In genomic region chr18:75923169-75923568, GRCh38 we compare ENCODE assay signal across 12 cellular contexts.
DNase-seq lines count a peak whose midpoint lies in the region; ATAC-seq and TF ChIP-seq lines count a peak whose summit lies in the region.
"Had no signal": no experiment of that assay in that cellular context is flagged by ENCODE, and none has a peak within 500 bp of the region (broad histone marks: within the 10 kb centered on the region; RNA-seq: fewer than 3 reads in every experiment).

No MANE protein-coding gene starts in this region.

- no peak overlapping the region for H3K27ac Mint-ChIP-seq in CD8-positive, alpha-beta memory T cell
- no peak overlapping the region for H3K27ac Mint-ChIP-seq in effector memory CD8-positive, alpha-beta T cell
- H3K27ac Mint-ChIP-seq: activated T-helper 2 cell treated with anti-CD3 and anti-CD28 coated beads, Interferon-gamma antibody, Interleukin-2, Interleukin-4, amounts not matched to agents 10 μg/mL and 5 μg/mL and 100 μg/mL, durations not matched to agents 14 hours and 24 hours and 36 hours had no signal

- DNase-seq in GM04503 (ENCODE audit: low read depth) (peak; percentile 67), ascending aorta (ENCODE audit: low spot score in 2 of 2) (peak; percentile 12 to 91), cardiac septum (ENCODE audit: low spot score) (peak; percentile 86), retinal pigment epithelial cell (ENCODE audit: low read depth) (peak; percentile 23), DMS 273 treated with DMSO at 0.1 percent for 48 hours (lab: John Stamatoyannopoulos, UW) (no peak), NCI-H82 treated with DMSO at 0.1 percent for 48 hours (lab: John Stamatoyannopoulos, UW; ENCODE audit: unreplicated experiment) (no peak)
- no peak for DNase-seq in CD8-positive, alpha-beta memory T cell
- no peak for DNase-seq in effector memory CD8-positive, alpha-beta T cell
- DNase-seq: COR-L47, mesenchymal stem cell, NCI-H345 had no signal

- TF ChIP-seq CTCF in ascending aorta (IDR thresholded peaks at IDR 0.05): no peak
- TF ChIP-seq CTCF in retinal pigment epithelial cell (conservative IDR thresholded peaks at IDR 0.05; ENCODE audit: low read depth, low read length): no peak

- H3K27me3 Mint-ChIP-seq in CD8-positive, alpha-beta memory T cell: peaks cover 1 to 2% of the 10 kb centered on the region in 2 donors
- H3K27me3 Mint-ChIP-seq in effector memory CD8-positive, alpha-beta T cell: peaks cover 0 to under 1% of the 10 kb centered on the region in 2 donors

- no peaks in the 10 kb centered on the region for H3K36me3 Mint-ChIP-seq in CD8-positive, alpha-beta memory T cell
- no peaks in the 10 kb centered on the region for H3K36me3 Mint-ChIP-seq in effector memory CD8-positive, alpha-beta T cell (ENCODE audit: insufficient read depth)

- POLR2A ChIA-PET in CD8-positive, alpha-beta memory T cell (lab: Charles Lee): no interaction called here

- H3K4me1 ChIP-seq in ascending aorta: peaks cover 0 to 6% of the 10 kb centered on the region in 2 donors
- no peaks in the 10 kb centered on the region for H3K4me1 ChIP-seq in CD8-positive, alpha-beta memory T cell (ENCODE audit: insufficient read depth, low read length)

- intact Hi-C loops in ascending aorta (cut with DNase I) (loop anchor here (10.0 kb wide), 2 partner anchors 708 to 1212 kb away; partner anchors contain the start of genes MBP and TSHZ1), cardiac septum (cut with DNase I) (no loop called here)

- no peak overlapping the region for H3K4me3 Mint-ChIP-seq in CD8-positive, alpha-beta memory T cell
- H3K4me3 Mint-ChIP-seq in effector memory CD8-positive, alpha-beta T cell: no peak overlapping the region

- CTCF ChIA-PET in CD8-positive, alpha-beta memory T cell (lab: Charles Lee): no interaction called here

- no peaks in the 10 kb centered on the region for H3K9me3 ChIP-seq in ascending aorta
- no peaks in the 10 kb centered on the region for H3K9me3 ChIP-seq in CD8-positive, alpha-beta memory T cell (ENCODE audit: low read length)

- no peaks in the 10 kb centered on the region for H3K9me3 Mint-ChIP-seq in CD8-positive, alpha-beta memory T cell
- H3K9me3 Mint-ChIP-seq in effector memory CD8-positive, alpha-beta T cell: peaks cover 4 to 10% of the 10 kb centered on the region in 2 donors
- H3K9me3 Mint-ChIP-seq: activated T-helper 2 cell treated with anti-CD3 and anti-CD28 coated beads, Interferon-gamma antibody, Interleukin-2, Interleukin-4, amounts not matched to agents 10 μg/mL and 5 μg/mL and 100 μg/mL, durations not matched to agents 14 hours and 24 hours and 36 hours had no signal

- H3K27me3 ChIP-seq in ascending aorta: no peaks in the 10 kb centered on the region
- H3K27me3 ChIP-seq in CD8-positive, alpha-beta memory T cell (ENCODE audit: insufficient read depth, low read length, poor library complexity, severe bottlenecking): no peaks in the 10 kb centered on the region

- no peak for ATAC-seq in effector memory CD8-positive, alpha-beta T cell (replicated peaks)

- H3K36me3 ChIP-seq in ascending aorta: no peaks in the 10 kb centered on the region
- no peaks in the 10 kb centered on the region for H3K36me3 ChIP-seq in CD8-positive, alpha-beta memory T cell (ENCODE audit: insufficient read depth, low read length)

- H3K4me1 Mint-ChIP-seq in CD8-positive, alpha-beta memory T cell: no peaks in the 10 kb centered on the region
- no peaks in the 10 kb centered on the region for H3K4me1 Mint-ChIP-seq in effector memory CD8-positive, alpha-beta T cell (ENCODE audit: low read depth in 2 of 2)

- no peak overlapping the region for H3K27ac ChIP-seq in ascending aorta
- H3K27ac ChIP-seq in CD8-positive, alpha-beta memory T cell (ENCODE audit: low read depth, low read length): no peak overlapping the region

- H3K4me3 ChIP-seq in ascending aorta (no peak overlapping the region), retinal pigment epithelial cell (ENCODE audit: low read length) (no peak overlapping the region)
- H3K4me3 ChIP-seq in CD8-positive, alpha-beta memory T cell (ENCODE audit: low read length): no peak overlapping the region

Comparison
In these comparisons a context has a peak if more than half of its experiments do, and no peak if none do; other contexts are left out.
1. DNase-seq: peak in GM04503 (single experiment), ascending aorta (2 of 2), cardiac septum (single experiment) and retinal pigment epithelial cell (single experiment); none in CD8-positive, alpha-beta memory T cell (0 of 5), DMS 273 treated with DMSO at 0.1 percent for 48 hours (single experiment), NCI-H82 treated with DMSO at 0.1 percent for 48 hours (single experiment) and effector memory CD8-positive, alpha-beta T cell (0 of 3).